ENCODE assay signal across 18 cellular contexts in genomic region chr2:195672674-195673073, GRCh38. TPM values are rescaled to one million over a fixed set of nuclear protein-coding genes. Genes with fewer than 3 reads are reported as not detected.
DNase-seq lines count a peak whose midpoint lies in the region; ATAC-seq and TF ChIP-seq lines count a peak whose summit lies in the region.
"Had no signal": no experiment of that assay in that cellular context is flagged by ENCODE, and none has a peak within 500 bp of the region (broad histone marks: within the 10 kb centered on the region; RNA-seq: fewer than 3 reads in every experiment).

No MANE protein-coding gene starts in this region.

- CTCF ChIA-PET in Calu3 (lab: Charles Lee): interaction anchor here (1.2 kb wide), 1 partner anchor 16 kb away, joined by 3 read pairs; the partner anchor contains the start of gene SLC39A10

- H3K4me3 Mint-ChIP-seq in H9 (no peak overlapping the region), endothelial cell (ENCODE audit: unreplicated experiment) (no peak overlapping the region), Calu3 (ENCODE audit: low read depth, unreplicated experiment) (no peak overlapping the region)
- H3K4me3 Mint-ChIP-seq: activated naive CD8-positive, alpha-beta T cell treated with anti-CD3 and anti-CD28 coated beads, Interleukin-2, amount 10 ng/mL, durations not matched to agents 7 days and 5 days; activated T-cell treated with anti-CD3 and anti-CD28 coated beads, Interleukin-2, amount 50 U/mL, for 24 hours; central memory CD8-positive, alpha-beta T cell; natural killer cell treated with Interleukin-12 subunit alpha and Interleukin-12 subunit beta and Interleukin-15 and Interleukin-18, amount 100 ng/mL, for 72 hours; T-helper 17 cell had no signal

- H3K4me1 ChIP-seq in DND-41 (ENCODE audit: insufficient read depth, low read length) (no peaks in the 10 kb centered on the region), H9 (ENCODE audit: insufficient read depth, low read length) (no peaks in the 10 kb centered on the region), hepatocyte (ENCODE audit: insufficient read depth) (peaks cover 7% of the 10 kb centered on the region)
- H3K4me1 ChIP-seq: HAP-1, right lobe of liver had no signal

- H3K18ac ChIP-seq in H9 (ENCODE audit: insufficient read length, low read depth, low read length): no peak overlapping the region

- H3K79me2 ChIP-seq in DND-41 (ENCODE audit: insufficient read depth, low read length): peaks cover 89% of the 10 kb centered on the region
- peaks cover 15% of the 10 kb centered on the region for H3K79me2 ChIP-seq in H9 (ENCODE audit: insufficient read depth, low read length)
- peaks cover 49% of the 10 kb centered on the region for H3K79me2 ChIP-seq in hepatocyte

- H2BK20ac ChIP-seq in H9 (ENCODE audit: low read depth, low read length, poor library complexity, severe bottlenecking): no peak overlapping the region

- ATAC-seq in DND-41 (ENCODE audit: insufficient read depth, low read depth) (peak; percentile 47; the same call in 2 of the 3 replicates), sciatic nerve (no peak), HG03159 (IDR thresholded peaks at IDR 0.05; ENCODE audit: unreplicated experiment) (no peak)
- ATAC-seq: natural killer cell treated with Interleukin-12 subunit alpha and Interleukin-12 subunit beta and Interleukin-15 and Interleukin-18, amount 100 ng/mL, for 72 hours; right lobe of liver; T-helper 17 cell had no signal

- H3K4me2 ChIP-seq in DND-41 (ENCODE audit: insufficient read depth, low read length): no peak overlapping the region
- no peak overlapping the region for H3K4me2 ChIP-seq in H9 (ENCODE audit: insufficient read depth, insufficient read length, low read length)
- H3K4me2 ChIP-seq in hepatocyte: no peak overlapping the region

- no peak overlapping the region for H2BK5ac ChIP-seq in H9 (ENCODE audit: insufficient read length, low read length)

- no peaks in the 10 kb centered on the region for H3K9me2 ChIP-seq in hepatocyte (replicated peaks; ENCODE audit: insufficient read depth)

- no peak overlapping the region for H2BK15ac ChIP-seq in H9 (ENCODE audit: low read depth, low read length)

- H4K91ac ChIP-seq in H9 (ENCODE audit: insufficient read length, low read depth, low read length): no peak overlapping the region

- no peak overlapping the region for H2BK120ac ChIP-seq in H9 (ENCODE audit: low read depth, low read length, poor library complexity, severe bottlenecking)

- H3K9me3 ChIP-seq in DND-41 (ENCODE audit: insufficient read depth, low read length, severe bottlenecking): no peaks in the 10 kb centered on the region
- H3K9me3 ChIP-seq in H9 (ENCODE audit: control insufficient read depth, low read depth, low read length): no peaks in the 10 kb centered on the region
- no peaks in the 10 kb centered on the region for H3K9me3 ChIP-seq in hepatocyte (ENCODE audit: low read depth)
- H3K9me3 ChIP-seq: HAP-1, right lobe of liver had no signal

- H3K23me2 ChIP-seq in H9 (ENCODE audit: insufficient read length, low read depth, low read length, poor library complexity, severe bottlenecking): peaks cover 2% of the 10 kb centered on the region

- H3K27ac ChIP-seq in DND-41 (ENCODE audit: low read length) (no peak overlapping the region), H9 (ENCODE audit: insufficient read length, low read depth, low read length) (no peak overlapping the region), hepatocyte (no peak overlapping the region)
- H3K27ac ChIP-seq: right lobe of liver had no signal

- no peak overlapping the region for H3K56ac ChIP-seq in H9 (ENCODE audit: insufficient read length, low read depth, low read length)

- H3K9me3 Mint-ChIP-seq in H9 (no peaks in the 10 kb centered on the region; a peak in 1 of 5 replicates), endothelial cell (ENCODE audit: unreplicated experiment) (no peaks in the 10 kb centered on the region), Calu3 (ENCODE audit: low read depth, unreplicated experiment) (no peaks in the 10 kb centered on the region)
- H3K9me3 Mint-ChIP-seq: activated T-cell treated with anti-CD3 and anti-CD28 coated beads, Interleukin-2, amount 50 U/mL, for 24 hours; central memory CD8-positive, alpha-beta T cell; natural killer cell treated with Interleukin-12 subunit alpha and Interleukin-12 subunit beta and Interleukin-15 and Interleukin-18, amount 100 ng/mL, for 72 hours had no signal

- DNase-seq in DND-41 (no peak), H9 (no peak), RKO (ENCODE audit: low spot score) (peak; percentile 25), hepatocyte (ENCODE audit: low spot score) (no peak), sciatic nerve (ENCODE audit: low spot score) (no peak), endothelial cell (ENCODE audit: low spot score) (no peak), Calu3 (no peak)
- DNase-seq: activated naive CD8-positive, alpha-beta T cell treated with anti-CD3 and anti-CD28 coated beads, Interleukin-2, amount 10 ng/mL, durations not matched to agents 7 days and 5 days; activated T-cell treated with anti-CD3 and anti-CD28 coated beads, Interleukin-2, amount 50 U/mL, for 24 hours; NCI-H1105; NCI-H226; right lobe of liver; stimulated activated naive CD4-positive, alpha-beta T cell; T-helper 17 cell had no signal

- H3K27me3 ChIP-seq in DND-41 (ENCODE audit: insufficient read depth, low read length, poor library complexity): no peaks in the 10 kb centered on the region
- H3K27me3 ChIP-seq in H9 (ENCODE audit: insufficient read depth, low read length): no peaks in the 10 kb centered on the region
- no peaks in the 10 kb centered on the region for H3K27me3 ChIP-seq in hepatocyte
- H3K27me3 ChIP-seq: right lobe of liver had no signal

- no peak overlapping the region for H4K8ac ChIP-seq in H9 (replicated peaks; ENCODE audit: insufficient read length, low read depth, low read length)

- TF ChIP-seq CTCF in DND-41 (IDR thresholded peaks at IDR 0.05; ENCODE audit: borderline replicate concordance, extremely low read depth, low read length, poor library complexity, severe bottlenecking) (peak; percentile 44), H9 (conservative IDR thresholded peaks at IDR 0.05) (peak; percentile 63), hepatocyte (IDR thresholded peaks at IDR 0.05; ENCODE audit: poor library complexity) (peak; percentile 14), endothelial cell (IDR thresholded peaks at IDR 0.05; ENCODE audit: unreplicated experiment) (no peak), Calu3 (IDR thresholded peaks at IDR 0.05; ENCODE audit: unreplicated experiment) (no peak)

- H3K9ac ChIP-seq in DND-41 (ENCODE audit: low read depth, low read length) (no peak overlapping the region), H9 (ENCODE audit: extremely low read depth, insufficient read length, low read length) (no peak overlapping the region)

- no peaks in the 10 kb centered on the region for H3K27me3 Mint-ChIP-seq in H9 (ENCODE audit: low read depth)
- H3K27me3 Mint-ChIP-seq in endothelial cell (ENCODE audit: unreplicated experiment): peaks cover 2% of the 10 kb centered on the region
- no peaks in the 10 kb centered on the region for H3K27me3 Mint-ChIP-seq in Calu3 (ENCODE audit: unreplicated experiment)
- H3K27me3 Mint-ChIP-seq: activated naive CD8-positive, alpha-beta T cell treated with anti-CD3 and anti-CD28 coated beads, Interleukin-2, amount 10 ng/mL, durations not matched to agents 7 days and 5 days; activated T-cell treated with anti-CD3 and anti-CD28 coated beads, Interleukin-2, amount 50 U/mL, for 24 hours; central memory CD8-positive, alpha-beta T cell; natural killer cell treated with Interleukin-12 subunit alpha and Interleukin-12 subunit beta and Interleukin-15 and Interleukin-18, amount 100 ng/mL, for 72 hours; T-helper 17 cell had no signal

- H3K79me1 ChIP-seq in H9 (ENCODE audit: insufficient read depth, low read depth, low read length, poor library complexity, severe bottlenecking): peaks cover 4% of the 10 kb centered on the region

- no peak overlapping the region for H4K5ac ChIP-seq in H9 (ENCODE audit: insufficient read length, low read depth, low read length)

- no peak overlapping the region for H2BK12ac ChIP-seq in H9 (ENCODE audit: insufficient read length, low read depth, low read length)

- H3K4me1 Mint-ChIP-seq in H9: peaks cover 6 to 8% of the 10 kb centered on the region in 2 experiments; a peak in 3 of 4 replicates
- H3K4me1 Mint-ChIP-seq in endothelial cell (ENCODE audit: unreplicated experiment): no peaks in the 10 kb centered on the region
- H3K4me1 Mint-ChIP-seq in Calu3 (ENCODE audit: low read depth, unreplicated experiment): no peaks in the 10 kb centered on the region

- no peak overlapping the region for H3K14ac ChIP-seq in H9 (ENCODE audit: insufficient read depth, low read length)

- H3K27ac Mint-ChIP-seq in H9 (0 out of 7 replicates have a peak overlapping the region, but pooled peaks of 1 of the 3 experiments have one; percentile 40), endothelial cell (ENCODE audit: unreplicated experiment) (no peak overlapping the region), Calu3 (ENCODE audit: unreplicated experiment) (no peak overlapping the region)
- H3K27ac Mint-ChIP-seq: activated naive CD8-positive, alpha-beta T cell treated with anti-CD3 and anti-CD28 coated beads, Interleukin-2, amount 10 ng/mL, durations not matched to agents 7 days and 5 days; activated T-cell treated with anti-CD3 and anti-CD28 coated beads, Interleukin-2, amount 50 U/mL, for 24 hours; natural killer cell treated with Interleukin-12 subunit alpha and Interleukin-12 subunit beta and Interleukin-15 and Interleukin-18, amount 100 ng/mL, for 72 hours; T-helper 17 cell had no signal

- intact Hi-C loops in sciatic nerve (cut with DNase I) (no loop called here), Calu3 (cut with micrococcal nuclease; ENCODE audit: unreplicated experiment) (no loop called here)

- H3K23ac ChIP-seq in H9 (ENCODE audit: insufficient read length, low read depth, low read length): no peak overlapping the region

- no peak overlapping the region for H3T11ph ChIP-seq in H9 (ENCODE audit: low read length)

- H4K20me1 ChIP-seq in DND-41 (ENCODE audit: insufficient read depth, low read length) (no peaks in the 10 kb centered on the region), H9 (ENCODE audit: control insufficient read depth, insufficient read depth, insufficient read length) (no peaks in the 10 kb centered on the region), hepatocyte (ENCODE audit: insufficient read depth, poor library complexity, severe bottlenecking) (no peaks in the 10 kb centered on the region)

- no CpG with 5 or more reads among the region's 4 CpGs for WGBS in H9 (ENCODE audit: extremely low coverage, insufficient read length, low lambda C conversion rate)
- 87% methylated on average over 4 of the region's 4 CpGs for WGBS in hepatocyte (ENCODE audit: low lambda C conversion rate, missing lambda C conversion rate)

- H3K36me3 ChIP-seq in DND-41 (ENCODE audit: insufficient read depth, low read length): peaks cover 18% of the 10 kb centered on the region
- H3K36me3 ChIP-seq in hepatocyte (replicated peaks; ENCODE audit: insufficient read depth, low read depth): no peaks in the 10 kb centered on the region
- H3K36me3 ChIP-seq: HAP-1, right lobe of liver had no signal

- H3K4me3 ChIP-seq in DND-41 (ENCODE audit: low read depth in 1 of 2, low read length in 2 of 2) (no peak overlapping the region), hepatocyte (no peak overlapping the region)
- H3K4me3 ChIP-seq: HAP-1, right lobe of liver had no signal

- BruUV-seq in Calu3 (replicated peaks; lab: Mats Ljungman, UMichigan): no TSS peak

- H2AFZ ChIP-seq in DND-41 (ENCODE audit: low read depth, low read length): no peak overlapping the region
- H2AFZ ChIP-seq in H9 (ENCODE audit: low read length): no peak overlapping the region
- no peak overlapping the region for H2AFZ ChIP-seq in hepatocyte

- no peak overlapping the region for H3K4ac ChIP-seq in H9 (ENCODE audit: low read depth, low read length)

- no peak overlapping the region for H2AK5ac ChIP-seq in H9 (ENCODE audit: insufficient read length, low read length)

- H3K36me3 Mint-ChIP-seq in H9 (ENCODE audit: insufficient read depth in 1 of 3, low read depth in 3 of 3) (peaks cover 18 to 24% (median 19%) of the 10 kb centered on the region in 3 experiments), endothelial cell (ENCODE audit: low read depth, unreplicated experiment) (no peaks in the 10 kb centered on the region), Calu3 (ENCODE audit: insufficient read depth, unreplicated experiment) (no peaks in the 10 kb centered on the region)

RNA-seq across cellular contexts. Expression of gene SLC39A10, which starts 15.6 kb away (rescaled TPM):
- 156 and 161 TPM in 2 replicates for total RNA-seq in H9 (2021)
- total RNA-seq in hepatocyte: 69.4 and 80.2 TPM in 2 replicates
- 32.1 and 33.5 TPM in 2 replicates for polyA plus RNA-seq in hepatocyte
- total RNA-seq in sciatic nerve: 40.7 TPM
- 62.0 TPM for total RNA-seq in endothelial cell (ENCODE audit: unreplicated experiment)
- 49.0 and 133 TPM in 2 replicates for total RNA-seq in Calu3 (2022)

Comparison
In these comparisons a context has a peak if more than half of its experiments do, and no peak if none do; other contexts are left out.
1. CTCF ChIP-seq: peak in DND-41 (single experiment), H9 (single experiment) and hepatocyte (single experiment); none in endothelial cell (single experiment) and Calu3 (single experiment).